In the genomic region with DNA sequence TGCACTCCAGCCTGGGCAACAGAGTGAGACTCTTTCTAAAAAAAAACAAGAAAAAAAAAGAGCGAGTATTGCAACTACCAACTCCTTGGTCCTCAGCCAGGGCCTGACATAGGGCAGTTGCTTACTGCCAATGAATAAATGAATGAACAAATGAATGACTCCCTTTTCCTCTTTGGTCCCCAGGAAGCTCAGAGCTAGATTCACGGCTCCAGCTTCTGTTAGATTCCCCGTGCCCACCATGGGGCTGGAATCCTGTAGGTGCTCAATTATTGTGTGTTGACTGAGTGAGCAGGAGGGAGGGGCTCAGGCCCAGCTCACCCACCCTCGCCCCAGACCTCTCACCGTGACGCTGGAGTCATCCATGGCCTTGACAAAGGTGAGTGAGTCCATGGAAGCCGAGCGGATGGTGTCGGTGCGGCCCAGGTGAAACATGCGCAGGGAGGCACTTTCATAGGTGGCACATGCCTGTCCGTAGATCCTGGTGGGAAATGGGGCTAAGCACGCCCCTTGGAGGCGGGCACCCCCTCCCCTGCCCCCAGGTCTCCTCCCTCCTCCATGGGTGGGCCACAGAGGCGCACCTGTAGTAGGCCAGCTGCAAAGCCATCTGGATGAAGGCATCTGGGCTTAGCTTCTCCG, we compare ENCODE assay signal across 8 cellular contexts.
"Had no signal": no experiment of that assay in that cellular context is flagged by ENCODE, and none has a peak within 500 bp of the region (broad histone marks: within the 10 kb centered on the region; RNA-seq: fewer than 3 reads in every experiment).

No MANE protein-coding gene starts in this region.

- H3K27ac ChIP-seq: GM23248, HL-60, KMS-11 had no signal

- H3K9ac ChIP-seq: GM23248, KMS-11 had no signal

- DNase-seq: GM23248, GOT3, HCEC 1CT, HFFc6 had no signal

- H3K4me2 ChIP-seq: KMS-11 had no signal

- H3K4me3 ChIP-seq: GM23248 had no signal

- H2AFZ ChIP-seq: GM23248 had no signal

- FAIRE-seq: H54, HepG2 had no signal
